Comparison of ENCODE assay signal across 8 cellular contexts in the genomic region with DNA sequence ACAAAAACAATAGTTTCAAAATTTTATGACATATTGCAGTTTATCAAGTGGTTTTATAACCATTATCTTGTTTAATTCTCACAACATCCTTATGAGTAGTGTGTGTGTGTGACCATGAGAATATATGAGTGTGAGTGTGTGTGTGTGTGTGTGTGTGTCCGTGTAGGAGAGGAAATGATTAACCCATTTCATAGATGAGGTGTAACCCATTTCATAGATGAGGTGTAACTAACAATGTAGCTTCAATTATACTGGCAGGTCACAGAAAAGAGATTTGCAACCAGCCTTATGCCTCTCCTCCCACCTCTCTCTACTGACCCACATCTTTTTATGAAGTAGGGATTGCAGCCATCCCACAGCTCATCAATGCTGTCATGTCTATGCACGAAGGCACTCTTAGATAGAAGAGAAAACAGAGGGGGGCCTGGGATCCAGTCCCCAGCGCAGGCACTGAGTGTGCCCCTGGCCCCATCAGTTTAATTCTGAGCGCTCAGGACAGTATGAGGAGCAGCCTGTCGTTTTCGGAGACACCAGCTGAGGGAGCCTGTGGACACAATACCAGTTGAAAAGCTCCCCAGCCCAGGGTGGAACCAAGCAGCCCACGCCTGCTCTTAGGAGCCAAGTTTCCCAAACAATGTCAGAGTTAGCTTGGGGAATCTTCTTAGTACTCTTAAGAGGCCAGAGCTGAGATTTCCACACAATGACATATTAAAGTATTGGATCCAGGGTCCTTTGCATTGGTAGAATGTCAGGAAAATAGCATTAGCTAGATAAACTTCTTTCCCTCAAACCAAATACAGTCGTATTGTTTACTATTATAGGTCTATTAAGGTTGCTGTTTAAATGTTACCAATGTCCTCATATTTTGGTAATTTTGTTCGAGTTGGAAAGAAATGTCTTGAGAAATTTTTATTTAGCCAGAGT.
DNase-seq lines count a peak whose midpoint lies in the region; ATAC-seq and TF ChIP-seq lines count a peak whose summit lies in the region.

No MANE protein-coding gene starts in this region.

- WGBS in heart right ventricle, 2 donors, result 25 to 28% methylated on average over 9 of the region's 9 CpGs

- peaks cover 0 to 7% (median 5%) of the 10 kb centered on the region in 7 donors for H3K9me3 Mint-ChIP-seq in CD14-positive monocyte
- no peaks in the 10 kb centered on the region for H3K9me3 Mint-ChIP-seq in activated naive CD8-positive, alpha-beta T cell treated with anti-CD3 and anti-CD28 coated beads, Interleukin-2, amount 10 ng/mL, durations not matched to agents 7 days and 5 days

- no peaks in the 10 kb centered on the region for H3K36me3 ChIP-seq in heart right ventricle

- intact Hi-C loops in CD14-positive monocyte (cut with micrococcal nuclease) (no loop called here), heart right ventricle (cut with DNase I) (loop anchor here in 9 of 10 donors (2.0 to 10.0 kb wide), 11 partner anchors 42 to 337 kb away; no protein-coding TSS in a partner anchor)

- no peak overlapping the region for H3K4me3 ChIP-seq in heart right ventricle

- peaks cover 9 to 56% (median 35%) of the 10 kb centered on the region in 9 donors for H3K4me1 ChIP-seq in heart right ventricle

- H3K27ac Mint-ChIP-seq in CD14-positive monocyte, result peak overlapping the region in 1 of 7 donors; percentile 2
- H3K27ac Mint-ChIP-seq in activated naive CD8-positive, alpha-beta T cell treated with anti-CD3 and anti-CD28 coated beads, Interleukin-2, amount 10 ng/mL, durations not matched to agents 7 days and 5 days, result no peak overlapping the region

- ATAC-seq in GM18870 (IDR thresholded peaks at IDR 0.05; ENCODE audit: unreplicated experiment) (peak; percentile 64), HG03060 (IDR thresholded peaks at IDR 0.05; ENCODE audit: low read depth, unreplicated experiment) (peak; percentile 74), heart right ventricle (peak; percentile 89 to 94 (median 90))
- ATAC-seq in activated naive CD8-positive, alpha-beta T cell treated with anti-CD3 and anti-CD28 coated beads, Interleukin-2, amount 10 ng/mL, durations not matched to agents 7 days and 5 days (ENCODE audit: low read depth), result peak; percentile 75

- DNase-seq in CD14-positive monocyte (ENCODE audit: low spot score), result no peak
- peak; percentile 85 for DNase-seq in NCI-H460 (ENCODE audit: extremely low read depth, low read depth)
- DNase-seq in activated naive CD8-positive, alpha-beta T cell treated with anti-CD3 and anti-CD28 coated beads, Interleukin-2, amount 10 ng/mL, durations not matched to agents 7 days and 5 days, result no peak
- peak; percentile 70 to 86 for DNase-seq in heart right ventricle
- peak; percentile 64 for DNase-seq in renal cortical epithelial cell (ENCODE audit: low read depth)
- DNase-seq in OCI-M2 (lab: John Stamatoyannopoulos, UW; ENCODE audit: unreplicated experiment), result no peak

- TF ChIP-seq CTCF in CD14-positive monocyte (IDR thresholded peaks at IDR 0.05) (peak; percentile 62), heart right ventricle (IDR thresholded peaks at IDR 0.05) (peak; percentile 56 to 88 (median 76))

- H3K27ac ChIP-seq in heart right ventricle, result peak overlapping the region in 3 of 10 donors; percentile 57 to 70 (median 67)

- no peak overlapping the region for H3K4me3 Mint-ChIP-seq in CD14-positive monocyte
- H3K4me3 Mint-ChIP-seq in activated naive CD8-positive, alpha-beta T cell treated with anti-CD3 and anti-CD28 coated beads, Interleukin-2, amount 10 ng/mL, durations not matched to agents 7 days and 5 days, result no peak overlapping the region

- POLR2A ChIA-PET in activated naive CD8-positive, alpha-beta T cell treated with anti-CD3 and anti-CD28 coated beads, Interleukin-2, amount 10 ng/mL, durations not matched to agents 7 days and 5 days (lab: Charles Lee), result no interaction called here

- H3K9me3 ChIP-seq in heart right ventricle, result peaks cover 0 to 20% (median 0%) of the 10 kb centered on the region in 11 donors

- no peaks in the 10 kb centered on the region for H3K27me3 ChIP-seq in heart right ventricle

- peaks cover 0 to 2% (median 0%) of the 10 kb centered on the region in 3 donors for H3K27me3 Mint-ChIP-seq in CD14-positive monocyte (ENCODE audit: low read depth in 3 of 3)
- peaks cover 28% of the 10 kb centered on the region for H3K27me3 Mint-ChIP-seq in activated naive CD8-positive, alpha-beta T cell treated with anti-CD3 and anti-CD28 coated beads, Interleukin-2, amount 10 ng/mL, durations not matched to agents 7 days and 5 days

- H3K36me3 Mint-ChIP-seq in CD14-positive monocyte, result no peaks in the 10 kb centered on the region
- H3K36me3 Mint-ChIP-seq in activated naive CD8-positive, alpha-beta T cell treated with anti-CD3 and anti-CD28 coated beads, Interleukin-2, amount 10 ng/mL, durations not matched to agents 7 days and 5 days, result no peaks in the 10 kb centered on the region

- H3K4me1 Mint-ChIP-seq in CD14-positive monocyte, result no peaks in the 10 kb centered on the region
- H3K4me1 Mint-ChIP-seq in activated naive CD8-positive, alpha-beta T cell treated with anti-CD3 and anti-CD28 coated beads, Interleukin-2, amount 10 ng/mL, durations not matched to agents 7 days and 5 days, result no peaks in the 10 kb centered on the region

Comparison
In these comparisons a context has a peak if more than half of its experiments do, and no peak if none do; other contexts are left out.
1. DNase-seq: peak in NCI-H460 (single experiment), heart right ventricle (2 of 2) and renal cortical epithelial cell (single experiment); none in CD14-positive monocyte (single experiment), activated naive CD8-positive, alpha-beta T cell treated with anti-CD3 and anti-CD28 coated beads, Interleukin-2, amount 10 ng/mL, durations not matched to agents 7 days and 5 days (single experiment) and OCI-M2 (single experiment).
2. intact Hi-C loops: an anchor here in heart right ventricle (2.0 to 10.0 kb wide); none called in CD14-positive monocyte.
3. Peak in every context shown above with its lines, with median percentiles within 50 percentile points of each other: ATAC-seq.